31 cellular contexts compared by ENCODE assay signal in the genomic region with DNA sequence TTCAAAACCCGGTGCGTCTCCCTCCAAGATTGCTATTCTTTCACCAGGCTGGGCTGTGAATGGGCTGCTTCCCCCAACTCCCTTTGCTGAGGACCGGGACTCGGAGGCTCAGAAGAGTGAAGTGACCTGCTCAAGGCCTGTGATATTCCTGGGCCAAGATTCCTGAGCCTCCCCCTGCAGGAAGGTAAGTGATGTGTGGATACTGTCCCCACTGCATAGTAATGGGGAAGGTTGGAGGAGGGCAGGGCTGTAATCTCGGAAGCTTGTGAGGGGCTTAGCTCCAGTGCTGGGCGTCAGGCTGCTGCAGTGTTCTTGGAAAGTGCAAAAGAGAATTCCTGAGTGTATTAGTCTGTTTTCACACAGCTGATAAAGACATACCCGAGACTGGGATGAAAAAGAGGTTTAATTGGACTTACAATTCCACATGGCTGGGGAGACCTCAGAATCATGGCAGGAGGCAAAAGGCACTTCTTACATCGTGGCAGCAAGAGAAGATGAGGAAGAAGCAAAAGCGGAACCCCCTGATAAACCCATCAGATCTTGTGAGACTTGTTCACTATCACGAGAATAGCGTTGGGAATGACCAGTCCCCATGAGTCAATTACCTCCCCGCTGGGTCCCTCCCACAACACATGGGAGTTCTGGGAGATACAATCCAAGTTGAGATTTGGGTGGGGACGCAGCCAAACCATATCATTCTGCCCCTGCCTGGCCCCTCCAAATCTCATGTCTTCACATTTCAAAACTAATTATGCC.
DNase-seq lines count a peak whose midpoint lies in the region; ATAC-seq and TF ChIP-seq lines count a peak whose summit lies in the region.
"Had no signal": no experiment of that assay in that cellular context is flagged by ENCODE, and none has a peak within 500 bp of the region (broad histone marks: within the 10 kb centered on the region; RNA-seq: fewer than 3 reads in every experiment).

No MANE protein-coding gene starts in this region.

- DNase-seq in H7: peak; percentile 74
- DNase-seq in OCI-M1 (lab: John Stamatoyannopoulos, UW): peak; percentile 8
- peak; percentile 29 to 41 for DNase-seq in cardiac fibroblast (ENCODE audit: low read depth in 2 of 2)
- no peak for DNase-seq in nephron progenitor cell
- no peak for DNase-seq in inferior parietal cortex (ENCODE audit: extremely low spot score)
- no peak for DNase-seq in tibial nerve (ENCODE audit: low spot score in 2 of 2)
- DNase-seq in AG08395 (ENCODE audit: low spot score): no peak
- DNase-seq: activated CD4-positive, alpha-beta T cell treated with anti-CD3 and anti-CD28 coated beads for 48 hours; activated effector memory CD4-positive, alpha-beta T cell treated with anti-CD3 and anti-CD28 coated beads, Interleukin-2, amount 50 U/mL, for 16 hours; activated T-cell treated with anti-CD3 and anti-CD28 coated beads, Interleukin-2, amount 50 U/mL, for 1 hour; aorta; Caco-2; central memory CD4-positive, alpha-beta T cell; cortex of kidney; head of caudate nucleus; HFFc6; KG1; lower lobe of right lung; mucosa of descending colon; natural killer cell; NCI-H1105 treated with DMSO at 0.1 percent for 48 hours; NCI-H1930; NK-92 treated with Interleukin-12 subunit alpha and Interleukin-12 subunit beta, amount 100 ng/mL, for 24 hours; ovary; SHP77; small intestine; stimulated activated naive CD8-positive, alpha-beta T cell treated with anti-CD3 and anti-CD28 coated beads, Interleukin-15, Interleukin-2, amounts not matched to agents 100 U/mL and 50 U/mL, for 24 hours had no signal

- no peak overlapping the region for H3K4me3 Mint-ChIP-seq in nephron progenitor cell
- H3K4me3 Mint-ChIP-seq: activated naive CD8-positive, alpha-beta T cell; HFFc6; natural killer cell had no signal

- H3K36me3 Mint-ChIP-seq in nephron progenitor cell (ENCODE audit: low read depth): peaks cover 21% of the 10 kb centered on the region
- H3K36me3 Mint-ChIP-seq: activated naive CD8-positive, alpha-beta T cell; natural killer cell had no signal

- TF ChIP-seq CTCF in cardiac fibroblast (IDR thresholded peaks at IDR 0.05; ENCODE audit: low read depth, low read length) (no peak), nephron progenitor cell (IDR thresholded peaks at IDR 0.05) (no peak), tibial nerve (IDR thresholded peaks at IDR 0.05) (no peak)

- WGBS in tibial nerve, 2 donors: 78 to 81% methylated on average over 13 of the region's 13 CpGs

- ATAC-seq in GM18870 (IDR thresholded peaks at IDR 0.05; ENCODE audit: unreplicated experiment): no peak
- ATAC-seq: mucosa of descending colon; natural killer cell; stimulated activated naive CD8-positive, alpha-beta T cell treated with anti-CD3 and anti-CD28 coated beads, Interleukin-15, Interleukin-2, amounts not matched to agents 100 U/mL and 50 U/mL, for 24 hours had no signal

- H3K36me3 ChIP-seq in H7 (replicated peaks; ENCODE audit: control insufficient read depth, insufficient read depth, low read length): no peaks in the 10 kb centered on the region
- H3K36me3 ChIP-seq in tibial nerve: no peaks in the 10 kb centered on the region
- H3K36me3 ChIP-seq: lower lobe of right lung, ovary had no signal

- no peaks in the 10 kb centered on the region for H3K27me3 ChIP-seq in H7 (ENCODE audit: control insufficient read depth, insufficient read depth, low read length)
- H3K27me3 ChIP-seq in tibial nerve: no peaks in the 10 kb centered on the region
- H3K27me3 ChIP-seq: ovary had no signal

- H3K4me3 ChIP-seq in H7 (ENCODE audit: insufficient read depth, low read depth, low read length): no peak overlapping the region
- H3K4me3 ChIP-seq in cardiac fibroblast (replicated peaks in 1 of 2; ENCODE audit: low read depth in 2 of 2, low read length in 2 of 2): no peak overlapping the region
- H3K4me3 ChIP-seq in tibial nerve: no peak overlapping the region
- H3K4me3 ChIP-seq: lower lobe of right lung, mucosa of descending colon, ovary had no signal

- TF ChIP-seq EP300 in tibial nerve (IDR thresholded peaks at IDR 0.05): no peak

- peaks cover 15% of the 10 kb centered on the region for H3K27me3 Mint-ChIP-seq in nephron progenitor cell (ENCODE audit: low read depth, poor library complexity)
- H3K27me3 Mint-ChIP-seq: activated naive CD8-positive, alpha-beta T cell had no signal

- peaks cover 50% of the 10 kb centered on the region for H3K4me1 Mint-ChIP-seq in nephron progenitor cell
- H3K4me1 Mint-ChIP-seq: natural killer cell had no signal

- peaks cover 31% of the 10 kb centered on the region for H3K9me3 Mint-ChIP-seq in nephron progenitor cell
- H3K9me3 Mint-ChIP-seq: HFFc6, natural killer cell had no signal

- H3K9me3 ChIP-seq in tibial nerve: no peaks in the 10 kb centered on the region
- H3K9me3 ChIP-seq: Caco-2, lower lobe of right lung, mucosa of descending colon, ovary had no signal

- peak overlapping the region; percentile 91 for H3K27ac Mint-ChIP-seq in nephron progenitor cell
- H3K27ac Mint-ChIP-seq: activated naive CD8-positive, alpha-beta T cell; HFFc6; natural killer cell had no signal

- no peak for TF ChIP-seq POLR2A in tibial nerve (IDR thresholded peaks at IDR 0.05)

- peaks cover 0 to 6% (median 0%) of the 10 kb centered on the region in 4 donors for H3K4me1 ChIP-seq in tibial nerve
- H3K4me1 ChIP-seq: Caco-2, lower lobe of right lung had no signal

- no peak overlapping the region for H3K27ac ChIP-seq in tibial nerve
- H3K27ac ChIP-seq: C4-2B, lower lobe of right lung, ovary, VCaP had no signal

Comparison
In these comparisons a context has a peak if more than half of its experiments do, and no peak if none do; other contexts are left out.
1. DNase-seq: peak in H7 (single experiment), OCI-M1 (single experiment) and cardiac fibroblast (2 of 2); none in nephron progenitor cell (single experiment), inferior parietal cortex (single experiment), tibial nerve (0 of 2) and AG08395 (single experiment).